ENCODE assay signal across 1 cellular context in genomic region chr12:68876471-68876870, GRCh38.
TF ChIP-seq lines count a peak whose summit lies in the region.

No MANE protein-coding gene starts in this region.

TF ChIP-seq in GM23338, 12 proteins besides CTCF, POLR2A, EP300 and RAD21 (continued from another document):
- TF ChIP-seq ZNF462 (CRISPR knock-in tag; IDR thresholded peaks at IDR 0.05): no peak
